In genomic region chr20:41133709-41134361, GRCh38 we compare ENCODE assay signal across 8 cellular contexts.
DNase-seq lines count a peak whose midpoint lies in the region; ATAC-seq and FAIRE-seq lines count a peak whose summit lies in the region.

No MANE protein-coding gene starts in this region.

- DNase-seq in GM19239 (ENCODE audit: insufficient read length, low spot score), result peak; percentile 40
- peak; percentile 67 to 74 for DNase-seq in activated T-cell treated with anti-CD3 and anti-CD28 coated beads, Interleukin-2, amount 50 U/mL, for 48 hours
- peak; percentile 41 to 59 for DNase-seq in stimulated activated CD4-positive, alpha-beta T cell treated with anti-CD3 and anti-CD28 coated beads, Interleukin-1b, Interleukin-23, amount 100 ng/mL, for 4 hours (ENCODE audit: low read depth in 2 of 2)
- no peak for DNase-seq in AG20443 (ENCODE audit: low spot score)
- no peak for DNase-seq in NCI-H2171 treated with DMSO at 0.1 percent for 48 hours (lab: John Stamatoyannopoulos, UW)
- no peak for DNase-seq in DMS53 (lab: John Stamatoyannopoulos, UW)

- FAIRE-seq in GM19239 (lab: Jason Lieb, UNC), result no peak

- peak; percentile 71 for ATAC-seq in HG03439 (IDR thresholded peaks at IDR 0.05; ENCODE audit: unreplicated experiment)
- no peak for ATAC-seq in GM21390 (IDR thresholded peaks at IDR 0.05; ENCODE audit: unreplicated experiment)

Comparison
In these comparisons a context has a peak if more than half of its experiments do, and no peak if none do; other contexts are left out.
1. DNase-seq: peak in GM19239 (single experiment), activated T-cell treated with anti-CD3 and anti-CD28 coated beads, Interleukin-2, amount 50 U/mL, for 48 hours (2 of 2) and stimulated activated CD4-positive, alpha-beta T cell treated with anti-CD3 and anti-CD28 coated beads, Interleukin-1b, Interleukin-23, amount 100 ng/mL, for 4 hours (2 of 2); none in AG20443 (single experiment), NCI-H2171 treated with DMSO at 0.1 percent for 48 hours (single experiment) and DMS53 (single experiment).